Comparison of ENCODE assay signal across 26 cellular contexts in genomic region chr10:52379287-52379686, GRCh38.
"Had no signal": no experiment of that assay in that cellular context is flagged by ENCODE, and none has a peak within 500 bp of the region (broad histone marks: within the 10 kb centered on the region; RNA-seq: fewer than 3 reads in every experiment).

No MANE protein-coding gene starts in this region.

- ATAC-seq: activated CD8-positive, alpha-beta memory T cell treated with anti-CD3 and anti-CD28 coated beads, Interleukin-2, amount 10 ng/mL, durations not matched to agents 7 days and 5 days; activated CD8-positive, alpha-beta T cell treated with anti-CD3 and anti-CD28 coated beads for 36 hours; foreskin keratinocyte; left lung; natural killer cell had no signal

- H3K4me3 ChIP-seq: left lung, lung, ovary, prostate gland, spleen, thoracic aorta, upper lobe of left lung had no signal

- H3K36me3 ChIP-seq: brain microvascular endothelial cell, left lung, ovary, prostate gland, spleen, thoracic aorta, upper lobe of left lung, WERI-Rb-1 had no signal

- H3K27me3 ChIP-seq: brain microvascular endothelial cell, foreskin keratinocyte, left lung, ovary, spleen, upper lobe of left lung had no signal

- H3K9me3 ChIP-seq: left lung, ovary, prostate gland, thoracic aorta, upper lobe of left lung had no signal

- DNase-seq: activated CD4-positive, alpha-beta T cell treated with anti-CD3 and anti-CD28 coated beads, Interleukin-2, amount 10 ng/mL, durations not matched to agents 7 days and 5 days; activated CD4-positive, CD25-positive, alpha-beta regulatory T cell treated with anti-CD3 and anti-CD28 coated beads, Interleukin-2, amount 50 U/mL, for 72 hours; activated CD8-positive, alpha-beta memory T cell treated with anti-CD3 and anti-CD28 coated beads, Interleukin-2, amount 10 ng/mL, durations not matched to agents 7 days and 5 days; activated CD8-positive, alpha-beta T cell treated with anti-CD3 and anti-CD28 coated beads for 36 hours; activated gamma-delta T cell; activated naive CD4-positive, alpha-beta T cell treated with anti-CD3 and anti-CD28 coated beads, Interleukin-2, amount 50 U/mL, for 16 hours; activated T-cell treated with anti-CD3 and anti-CD28 coated beads for 4 hours; anterior cingulate cortex; brain microvascular endothelial cell; central memory CD4-positive, alpha-beta T cell; dermis blood vessel endothelial cell; effector CD8-positive, alpha-beta T cell; foreskin keratinocyte; left lung; midbrain; natural killer cell; ovary; spleen; stimulated activated CD4-positive, alpha-beta T cell treated with anti-CD3 and anti-CD28 coated beads, Interleukin-4, amount 100 ng/mL, for 1 hour; stimulated activated naive CD4-positive, alpha-beta T cell; upper lobe of left lung; WERI-Rb-1 had no signal

- H3K4me1 ChIP-seq: foreskin keratinocyte, left lung, prostate gland, spleen, upper lobe of left lung had no signal

- FAIRE-seq: TTC549 had no signal

- H3K27ac ChIP-seq: brain microvascular endothelial cell, foreskin keratinocyte, left lung, ovary, prostate gland, spleen, thoracic aorta, upper lobe of left lung, WERI-Rb-1 had no signal
